ENCODE assay signal across 14 cellular contexts in genomic region chr1:198265073-198265661, GRCh38.
DNase-seq lines count a peak whose midpoint lies in the region; ATAC-seq and TF ChIP-seq lines count a peak whose summit lies in the region.
"Had no signal": no experiment of that assay in that cellular context is flagged by ENCODE, and none has a peak within 500 bp of the region (broad histone marks: within the 10 kb centered on the region; RNA-seq: fewer than 3 reads in every experiment).

No MANE protein-coding gene starts in this region.

- H3K9me3 Mint-ChIP-seq in Calu3 (ENCODE audit: low read depth, unreplicated experiment) = no peaks in the 10 kb centered on the region
- H3K9me3 Mint-ChIP-seq: activated CD8-positive, alpha-beta T cell treated with anti-CD3 and anti-CD28 coated beads for 36 hours; activated naive CD4-positive, alpha-beta T cell treated with anti-CD3 and anti-CD28 coated beads, Interleukin-2, amount 50 U/mL, for 72 hours; T-cell had no signal

- H3K27ac Mint-ChIP-seq in Calu3 (ENCODE audit: unreplicated experiment) = peak overlapping the region; percentile 27
- H3K27ac Mint-ChIP-seq: activated CD8-positive, alpha-beta T cell treated with anti-CD3 and anti-CD28 coated beads for 36 hours; activated naive CD4-positive, alpha-beta T cell treated with anti-CD3 and anti-CD28 coated beads, Interleukin-2, amount 50 U/mL, for 72 hours; T-cell had no signal

- no peak overlapping the region for H3K4me3 ChIP-seq in body of pancreas
- H3K4me3 ChIP-seq: dorsolateral prefrontal cortex had no signal

- H3K27me3 Mint-ChIP-seq in Calu3 (ENCODE audit: unreplicated experiment) = no peaks in the 10 kb centered on the region
- H3K27me3 Mint-ChIP-seq: activated CD8-positive, alpha-beta T cell treated with anti-CD3 and anti-CD28 coated beads for 36 hours; T-cell had no signal

- BruUV-seq in Calu3 (replicated peaks; lab: Mats Ljungman, UMichigan) = no TSS peak

- ATAC-seq in body of pancreas = peak; percentile 53
- ATAC-seq: activated CD8-positive, alpha-beta T cell treated with anti-CD3 and anti-CD28 coated beads for 36 hours; activated naive CD4-positive, alpha-beta T cell treated with anti-CD3 and anti-CD28 coated beads, Interleukin-2, amount 50 U/mL, for 72 hours; T-cell had no signal

- 79 to 91% methylated on average over 3 of the region's 3 CpGs for WGBS in body of pancreas, 2 donors

- TF ChIP-seq POLR2A in body of pancreas (IDR thresholded peaks at IDR 0.05) = no peak

- H3K4me3 Mint-ChIP-seq in Calu3 (ENCODE audit: low read depth, unreplicated experiment) = no peak overlapping the region
- H3K4me3 Mint-ChIP-seq: activated CD8-positive, alpha-beta T cell treated with anti-CD3 and anti-CD28 coated beads for 36 hours; T-cell had no signal

- CTCF ChIA-PET in Calu3 (lab: Charles Lee) = interaction anchor here (0.6 to 1.5 kb wide), 4 partner anchors 9 to 396 kb away, joined by 3 to 6 read pairs (median 3); no protein-coding TSS in a partner anchor

- peaks cover 15% of the 10 kb centered on the region for H3K4me1 ChIP-seq in body of pancreas

- no peaks in the 10 kb centered on the region for H3K9me3 ChIP-seq in body of pancreas
- H3K9me3 ChIP-seq: neutrophil had no signal

- no peaks in the 10 kb centered on the region for H3K36me3 ChIP-seq in body of pancreas (replicated peaks in 1 of 2; ENCODE audit: insufficient read depth in 1 of 2, low read depth in 2 of 2)
- H3K36me3 ChIP-seq: neutrophil had no signal

- DNase-seq in Calu3 (no peak), HUDEP-2 (lab: John Stamatoyannopoulos, UW; ENCODE audit: unreplicated experiment in 76 of 76) (peak in 58 of 76 experiments; percentile 1 to 88 (median 46)), body of pancreas (no peak), iris pigment epithelial cell (ENCODE audit: low read depth) (peak; percentile 86), COLO829 (ENCODE audit: low spot score) (no peak), NCI-H1105 treated with DMSO at 0.1 percent for 48 hours (lab: John Stamatoyannopoulos, UW) (no peak)
- no peak for DNase-seq in activated effector memory CD4-positive, alpha-beta T cell treated with Interleukin-2 at 50 U/mL for 16 hours
- DNase-seq in stimulated activated CD4-positive, alpha-beta T cell treated with anti-CD3 and anti-CD28 coated beads, Interleukin-4, amount 100 ng/mL, for 1 hour = no peak
- DNase-seq: activated CD8-positive, alpha-beta T cell treated with anti-CD3 and anti-CD28 coated beads for 36 hours; dorsolateral prefrontal cortex; NCI-H1930; T-cell had no signal

- no peak overlapping the region for H3K27ac ChIP-seq in body of pancreas
- H3K27ac ChIP-seq: neutrophil had no signal

- intact Hi-C loops in Calu3 (cut with micrococcal nuclease; ENCODE audit: unreplicated experiment) (loop anchor here (5.0 kb wide), 1 partner anchor 108 kb away; the partner anchor contains the start of gene NEK7), body of pancreas (cut with DNase I) (no loop called here)

- H3K27me3 ChIP-seq in body of pancreas = no peaks in the 10 kb centered on the region
- H3K27me3 ChIP-seq: dorsolateral prefrontal cortex, neutrophil had no signal

- TF ChIP-seq CTCF in Calu3 (IDR thresholded peaks at IDR 0.05; ENCODE audit: unreplicated experiment) (no peak), body of pancreas (IDR thresholded peaks at IDR 0.05) (no peak)

- H3K4me1 Mint-ChIP-seq in Calu3 (ENCODE audit: low read depth, unreplicated experiment) = peaks cover 27% of the 10 kb centered on the region

- peaks cover 7% of the 10 kb centered on the region for H3K36me3 Mint-ChIP-seq in Calu3 (ENCODE audit: insufficient read depth, unreplicated experiment)
- H3K36me3 Mint-ChIP-seq: activated naive CD4-positive, alpha-beta T cell treated with anti-CD3 and anti-CD28 coated beads, Interleukin-2, amount 50 U/mL, for 72 hours had no signal

Comparison
In these comparisons a context has a peak if more than half of its experiments do, and no peak if none do; other contexts are left out.
1. DNase-seq: peak in HUDEP-2 (58 of 76) and iris pigment epithelial cell (single experiment); none in Calu3 (single experiment), body of pancreas (0 of 4), activated effector memory CD4-positive, alpha-beta T cell treated with Interleukin-2 at 50 U/mL for 16 hours (single experiment), stimulated activated CD4-positive, alpha-beta T cell treated with anti-CD3 and anti-CD28 coated beads, Interleukin-4, amount 100 ng/mL, for 1 hour (single experiment), COLO829 (single experiment) and NCI-H1105 treated with DMSO at 0.1 percent for 48 hours (single experiment).